ENCODE assay signal across 30 cellular contexts in the genomic region with DNA sequence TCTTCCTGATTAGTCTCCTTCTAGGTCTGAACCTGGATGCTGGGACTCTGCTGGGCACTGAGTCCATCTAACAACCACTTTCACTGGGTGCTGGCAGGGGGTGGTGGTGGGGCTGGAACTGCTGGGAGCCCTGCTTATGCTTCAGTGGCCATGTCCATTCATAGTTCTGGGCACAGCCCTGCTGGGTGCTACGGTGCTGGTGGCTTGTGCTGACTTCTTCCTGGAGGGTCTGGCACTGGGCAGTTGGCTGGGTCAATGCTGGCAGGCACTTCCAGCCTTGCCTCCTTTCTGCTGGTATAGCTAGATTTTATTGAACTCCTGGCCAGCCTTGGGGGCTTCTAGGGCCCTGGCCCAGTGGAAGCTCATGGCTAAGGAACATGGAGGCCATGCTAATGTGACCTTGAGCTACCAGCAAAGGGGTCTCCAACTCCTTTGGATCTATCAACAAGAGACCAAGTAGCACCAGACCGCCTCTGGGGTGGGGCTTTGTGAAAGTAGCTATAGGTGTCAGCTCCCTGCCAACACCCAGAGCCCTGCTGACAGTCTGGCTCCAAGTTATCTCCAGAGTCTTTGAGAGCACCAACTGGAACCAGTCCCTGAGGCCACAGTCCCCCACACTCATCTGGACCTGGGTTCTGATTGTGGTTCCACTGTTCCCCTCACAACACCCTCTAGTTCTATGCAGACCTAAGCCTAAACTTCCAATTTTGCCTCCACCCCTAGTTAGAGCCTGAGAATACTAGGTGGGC.
"Had no signal": no experiment of that assay in that cellular context is flagged by ENCODE, and none has a peak within 500 bp of the region (broad histone marks: within the 10 kb centered on the region; RNA-seq: fewer than 3 reads in every experiment).

No MANE protein-coding gene starts in this region.

- H3K9ac ChIP-seq: KMS-11 had no signal

- DNase-seq: activated CD4-positive, alpha-beta T cell treated with anti-CD3 and anti-CD28 coated beads for 36 hours; activated CD4-positive, alpha-beta T cell treated with anti-CD3 and anti-CD28 coated beads, Interleukin-2, amount 10 ng/mL, durations not matched to agents 7 days and 5 days; activated CD4-positive, alpha-beta T cell treated with anti-CD3 and anti-CD28 coated beads, Interleukin-2, amount 50 U/mL, for 48 hours; activated CD8-positive, alpha-beta T cell treated with anti-CD3 and anti-CD28 coated beads, Interleukin-2, amount 10 ng/mL, durations not matched to agents 7 days and 5 days; activated gamma-delta T cell; activated naive CD4-positive, alpha-beta T cell treated with Interleukin-2 at 50 U/mL for 16 hours; activated naive CD8-positive, alpha-beta T cell treated with anti-CD3 and anti-CD28 coated beads, Interleukin-2, amount 10 ng/mL, durations not matched to agents 7 days and 5 days; activated T-cell treated with anti-CD3 and anti-CD28 coated beads, Interleukin-2, amount 50 U/mL, for 24 hours; amygdala; body of pancreas; NCI-H1092 treated with DMSO at 0.1 percent for 48 hours; NCI-H1417; NCI-H146; NCI-H187; NCI-H2029 treated with DMSO at 0.1 percent for 48 hours; NCI-H2107; NCI-H2171; NCI-H510A; NCI-H526; NCI-H748 treated with DMSO at 0.1 percent for 48 hours; NK-92 treated with Interleukin-12 subunit alpha and Interleukin-12 subunit beta, amount 100 ng/mL, for 24 hours; PC-3; SHP77; SJCRH30 had no signal

- ATAC-seq: activated CD4-positive, alpha-beta T cell treated with anti-CD3 and anti-CD28 coated beads for 36 hours; activated CD4-positive, CD25-positive, alpha-beta regulatory T cell treated with anti-CD3 and anti-CD28 coated beads, Interleukin-2, amount 50 U/mL, for 24 hours; activated CD8-positive, alpha-beta T cell treated with anti-CD3 and anti-CD28 coated beads, Interleukin-2, amount 10 ng/mL, durations not matched to agents 7 days and 5 days; body of pancreas; PC-3; WTC11 had no signal

- H3K36me3 ChIP-seq: breast epithelium, SJCRH30 had no signal

- H3K4me1 ChIP-seq: body of pancreas, breast epithelium, SJCRH30 had no signal

- H3K4me2 ChIP-seq: KMS-11 had no signal

- H3K27me3 ChIP-seq: body of pancreas, breast epithelium, SJCRH30 had no signal

- H3K4me3 ChIP-seq: body of pancreas, breast epithelium, SJCRH30, SK-N-MC had no signal

- H3K27ac ChIP-seq: body of pancreas, breast epithelium, KMS-11, RWPE1, SJCRH30, SK-N-MC had no signal

- H3K9me3 ChIP-seq: body of pancreas, breast epithelium, SJCRH30 had no signal
